Comparison of ENCODE assay signal across 10 cellular contexts in the genomic region with DNA sequence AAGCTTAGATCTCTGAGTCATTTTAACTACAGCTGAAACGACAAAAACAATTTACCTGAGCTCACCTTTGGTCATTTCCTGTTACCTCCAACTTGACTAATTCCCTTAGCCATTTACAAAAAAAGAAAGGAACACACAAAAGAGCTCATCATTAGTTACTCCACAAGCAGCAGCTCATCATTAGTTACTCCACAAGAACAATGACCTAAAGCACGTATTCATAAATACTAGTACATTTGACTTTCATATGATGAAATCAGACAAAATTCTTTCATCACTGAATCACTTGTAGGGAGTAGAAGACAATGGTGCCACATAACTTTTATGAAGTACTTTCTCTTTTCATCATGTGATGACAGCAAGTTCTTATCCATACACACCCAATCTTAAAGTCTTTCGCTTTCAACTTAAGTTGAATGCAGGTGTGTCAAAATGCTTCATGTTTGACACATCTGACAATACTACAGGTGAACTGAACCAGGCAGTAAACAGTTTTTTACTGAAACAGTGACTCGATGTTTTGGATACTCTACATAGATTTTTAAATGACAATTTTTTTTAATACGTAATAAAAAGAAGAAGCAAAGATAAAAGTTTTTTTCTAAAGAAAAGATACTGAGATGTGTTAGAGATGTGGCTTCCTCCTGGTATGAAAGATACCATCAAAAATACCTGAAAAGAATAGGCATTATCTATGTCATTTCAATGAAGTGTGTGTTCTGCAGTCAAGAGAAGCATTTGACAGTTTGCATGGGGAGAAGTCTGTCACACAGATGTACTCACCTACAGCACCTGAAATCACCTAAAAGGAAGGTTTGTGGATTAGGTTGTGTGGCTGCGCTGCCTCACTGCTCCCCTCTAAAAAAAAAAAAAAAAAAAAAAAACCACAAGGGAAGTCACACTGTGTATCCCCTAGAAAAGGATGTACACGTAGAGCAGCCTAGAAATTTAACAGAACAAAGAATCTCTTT.
DNase-seq lines count a peak whose midpoint lies in the region; ATAC-seq and TF ChIP-seq lines count a peak whose summit lies in the region.
"Had no signal": no experiment of that assay in that cellular context is flagged by ENCODE, and none has a peak within 500 bp of the region (broad histone marks: within the 10 kb centered on the region; RNA-seq: fewer than 3 reads in every experiment).

No MANE protein-coding gene starts in this region.

- H3K27me3 Mint-ChIP-seq in activated T-helper 1 cell treated with anti-CD3 and anti-CD28 coated beads, Interleukin-12 subunit alpha, Interleukin-12 subunit beta, Interleukin-2, Interleukin-4 antibody, amounts not matched to agents 30 ng/mL and 10 ng/mL and 1 ng/mL, durations not matched to agents 14 hours and 24 hours and 36 hours (ENCODE audit: insufficient read depth): no peaks in the 10 kb centered on the region

- H3K27ac Mint-ChIP-seq in activated T-helper 1 cell treated with anti-CD3 and anti-CD28 coated beads, Interleukin-12 subunit alpha, Interleukin-12 subunit beta, Interleukin-2, Interleukin-4 antibody, amounts not matched to agents 30 ng/mL and 10 ng/mL and 1 ng/mL, durations not matched to agents 14 hours and 24 hours and 36 hours: peak overlapping the region; percentile 78

- H3K4me1 Mint-ChIP-seq in activated T-helper 1 cell treated with anti-CD3 and anti-CD28 coated beads, Interleukin-12 subunit alpha, Interleukin-12 subunit beta, Interleukin-2, Interleukin-4 antibody, amounts not matched to agents 30 ng/mL and 10 ng/mL and 1 ng/mL, durations not matched to agents 14 hours and 24 hours and 36 hours (ENCODE audit: low read depth): peaks cover 56% of the 10 kb centered on the region

- peaks cover 31% of the 10 kb centered on the region for H3K36me3 Mint-ChIP-seq in activated T-helper 1 cell treated with anti-CD3 and anti-CD28 coated beads, Interleukin-12 subunit alpha, Interleukin-12 subunit beta, Interleukin-2, Interleukin-4 antibody, amounts not matched to agents 30 ng/mL and 10 ng/mL and 1 ng/mL, durations not matched to agents 14 hours and 24 hours and 36 hours (ENCODE audit: low read depth)

- no peak overlapping the region for H3K4me3 ChIP-seq in kidney epithelial cell (ENCODE audit: low read depth, low read length)
- H3K4me3 ChIP-seq: left ventricle myocardium inferior had no signal

- intact Hi-C loops in activated T-helper 1 cell treated with anti-CD3 and anti-CD28 coated beads, Interleukin-12 subunit alpha, Interleukin-12 subunit beta, Interleukin-2, Interleukin-4 antibody, amounts not matched to agents 30 ng/mL and 10 ng/mL and 1 ng/mL, durations not matched to agents 14 hours and 24 hours and 36 hours (cut with micrococcal nuclease): loop anchor here (1.0 to 2.0 kb wide), 2 partner anchors 8 to 294 kb away; no protein-coding TSS in a partner anchor

- peak overlapping the region; percentile 58 for H3K4me3 Mint-ChIP-seq in activated T-helper 1 cell treated with anti-CD3 and anti-CD28 coated beads, Interleukin-12 subunit alpha, Interleukin-12 subunit beta, Interleukin-2, Interleukin-4 antibody, amounts not matched to agents 30 ng/mL and 10 ng/mL and 1 ng/mL, durations not matched to agents 14 hours and 24 hours and 36 hours

- no peaks in the 10 kb centered on the region for H3K27me3 ChIP-seq in kidney epithelial cell (ENCODE audit: control insufficient read depth, insufficient read depth, low read length)

- TF ChIP-seq CTCF in kidney epithelial cell (IDR thresholded peaks at IDR 0.05; ENCODE audit: insufficient read depth, low read length, poor library complexity, severe bottlenecking): no peak

- peak; percentile 88 for DNase-seq in ELR (ENCODE audit: low read depth)
- no peak for DNase-seq in activated T-helper 1 cell treated with anti-CD3 and anti-CD28 coated beads, Interleukin-12 subunit alpha, Interleukin-12 subunit beta, Interleukin-2, Interleukin-4 antibody, amounts not matched to agents 30 ng/mL and 10 ng/mL and 1 ng/mL, durations not matched to agents 14 hours and 24 hours and 36 hours (ENCODE audit: low spot score)
- peak; percentile 51 for DNase-seq in kidney epithelial cell (ENCODE audit: low read depth)
- no peak for DNase-seq in NOMO-1 (lab: John Stamatoyannopoulos, UW; ENCODE audit: unreplicated experiment in 2 of 2)
- no peak for DNase-seq in NOMO-1 treated with dmso at 0.1 percent for 144 hours (lab: John Stamatoyannopoulos, UW; ENCODE audit: unreplicated experiment)
- no peak for DNase-seq in NCI-H1417 treated with DMSO at 0.1 percent for 48 hours (lab: John Stamatoyannopoulos, UW)
- DNase-seq: left ventricle myocardium inferior; stimulated activated CD4-positive, alpha-beta T cell treated with anti-CD3 and anti-CD28 coated beads, Interleukin-4, amount 100 ng/mL, for 24 hours had no signal

- no peaks in the 10 kb centered on the region for H3K36me3 ChIP-seq in kidney epithelial cell (ENCODE audit: control insufficient read depth, insufficient read depth, low read length)

- peak; percentile 48 for ATAC-seq in HG03066 (IDR thresholded peaks at IDR 0.05; ENCODE audit: low read depth, unreplicated experiment)
- ATAC-seq in GM18873 (IDR thresholded peaks at IDR 0.05; ENCODE audit: low FRiP score, unreplicated experiment): no peak

- no peaks in the 10 kb centered on the region for H3K9me3 Mint-ChIP-seq in activated T-helper 1 cell treated with anti-CD3 and anti-CD28 coated beads, Interleukin-12 subunit alpha, Interleukin-12 subunit beta, Interleukin-2, Interleukin-4 antibody, amounts not matched to agents 30 ng/mL and 10 ng/mL and 1 ng/mL, durations not matched to agents 14 hours and 24 hours and 36 hours

Comparison
In these comparisons a context has a peak if more than half of its experiments do, and no peak if none do; other contexts are left out.
1. DNase-seq: peak in ELR (single experiment) and kidney epithelial cell (single experiment); none in activated T-helper 1 cell treated with anti-CD3 and anti-CD28 coated beads, Interleukin-12 subunit alpha, Interleukin-12 subunit beta, Interleukin-2, Interleukin-4 antibody, amounts not matched to agents 30 ng/mL and 10 ng/mL and 1 ng/mL, durations not matched to agents 14 hours and 24 hours and 36 hours (single experiment), NOMO-1 (0 of 2), NOMO-1 treated with dmso at 0.1 percent for 144 hours (single experiment) and NCI-H1417 treated with DMSO at 0.1 percent for 48 hours (single experiment).